ENCODE assay signal across 10 cellular contexts in genomic region chr18:3592864-3593263, GRCh38.
DNase-seq lines count a peak whose midpoint lies in the region; ATAC-seq, FAIRE-seq and TF ChIP-seq lines count a peak whose summit lies in the region.
"Had no signal": no experiment of that assay in that cellular context is flagged by ENCODE, and none has a peak within 500 bp of the region (broad histone marks: within the 10 kb centered on the region; RNA-seq: fewer than 3 reads in every experiment).

No MANE protein-coding gene starts in this region.

- peak overlapping the region in 1 of 2 experiments; percentile 93; a peak in 2 of 4 replicates for H3K9ac ChIP-seq in K562 (ENCODE audit: insufficient read depth in 1 of 2, low read depth in 2 of 2, low read length in 2 of 2)
- H3K9ac ChIP-seq in mesenchymal stem cell (ENCODE audit: low read length) = peak overlapping the region; percentile 97

- peak overlapping the region; percentile 80 to 97 for H3K4ac ChIP-seq in mesenchymal stem cell (ENCODE audit: low read depth in 1 of 2, low read length in 2 of 2)

- CTCF ChIA-PET in activated CD8-positive, alpha-beta memory T cell treated with anti-CD3 and anti-CD28 coated beads, Interleukin-2, amount 10 ng/mL, durations not matched to agents 7 days and 5 days (lab: Charles Lee) = interaction anchor here (0.7 to 5.0 kb wide), 5 partner anchors 72 to 310 kb away, joined by 3 to 61 read pairs (median 15); no protein-coding TSS in a partner anchor
- CTCF ChIA-PET in K562 (lab: Yijun Ruan, JAX; ENCODE audit: low intra/inter-chr PET ratio) = interaction anchor here (0.9 kb wide), 1 partner anchor 141 kb away, joined by 3 read pairs; no protein-coding TSS in a partner anchor

- peaks cover 36% of the 10 kb centered on the region for H3K4me1 Mint-ChIP-seq in activated CD8-positive, alpha-beta memory T cell treated with anti-CD3 and anti-CD28 coated beads, Interleukin-2, amount 10 ng/mL, durations not matched to agents 7 days and 5 days

- H3K4me3 Mint-ChIP-seq in activated CD8-positive, alpha-beta memory T cell treated with anti-CD3 and anti-CD28 coated beads, Interleukin-2, amount 10 ng/mL, durations not matched to agents 7 days and 5 days = peak overlapping the region; percentile 82

- H3K4me3 ChIP-seq in K562 (0 out of 2 replicates have a peak overlapping the region, but pooled peaks have one; percentile 42), mesenchymal stem cell (ENCODE audit: insufficient read depth in 1 of 2, low read depth in 1 of 2, low read length in 2 of 2) (no peak overlapping the region), thymus (ENCODE audit: low read length) (no peak overlapping the region)
- H3K4me3 ChIP-seq: HAP-1 had no signal

- WGBS in K562 (ENCODE audit: insufficient coverage, low coverage, missing lambda C conversion rate) = 42% methylated on average over 6 of the region's 6 CpGs
- WGBS in mesenchymal stem cell = 91% methylated on average over 1 of the region's 6 CpGs
- WGBS in thymus = 82% methylated on average over 6 of the region's 6 CpGs

- no peak for DNase-seq in activated CD8-positive, alpha-beta memory T cell treated with anti-CD3 and anti-CD28 coated beads, Interleukin-2, amount 10 ng/mL, durations not matched to agents 7 days and 5 days
- no peak for DNase-seq in activated CD8-positive, alpha-beta memory T cell treated with anti-CD3 and anti-CD28 coated beads, Interleukin-2, amount 50 U/mL, for 48 hours
- peak in 3 of 4 experiments; percentile 21 to 27 (median 22) for DNase-seq in K562 (ENCODE audit: extremely low read depth in 1 of 4, low spot score in 3 of 4)
- DNase-seq in mesenchymal stem cell = no peak
- no peak for DNase-seq in activated gamma-delta T cell (lab: John Stamatoyannopoulos, UW)
- DNase-seq in NCI-H2171 (lab: John Stamatoyannopoulos, UW) = no peak
- DNase-seq: retina had no signal

- H3K27ac ChIP-seq in K562 (ENCODE audit: extremely low read depth, low read depth, low read length) (peak overlapping the region; percentile 94), mesenchymal stem cell (ENCODE audit: low read length, poor library complexity, severe bottlenecking) (peak overlapping the region; percentile 92), thymus (ENCODE audit: low read depth) (peak overlapping the region; percentile 100)

- peak overlapping the region; percentile 33 for H2BK15ac ChIP-seq in mesenchymal stem cell (ENCODE audit: low read depth, poor library complexity, severe bottlenecking)

- BruUV-seq in K562 (replicated peaks; lab: Mats Ljungman, UMichigan) = no TSS peak

- H3K27me3 Mint-ChIP-seq in activated CD8-positive, alpha-beta memory T cell treated with anti-CD3 and anti-CD28 coated beads, Interleukin-2, amount 10 ng/mL, durations not matched to agents 7 days and 5 days = no peaks in the 10 kb centered on the region

- POLR2A ChIA-PET in K562 (lab: Yijun Ruan, JAX) = interaction anchor here (0.6 to 4.3 kb wide), 3 partner anchors 10 to 139 kb away, joined by 4 to 76 read pairs (median 44); no protein-coding TSS in a partner anchor

- H3K9me3 ChIP-seq in K562 (replicated peaks; ENCODE audit: control insufficient read depth, insufficient read depth, low read depth, low read length) (no peaks in the 10 kb centered on the region), mesenchymal stem cell (ENCODE audit: control insufficient read depth, low read length) (no peaks in the 10 kb centered on the region), thymus (ENCODE audit: control insufficient read depth) (no peaks in the 10 kb centered on the region)
- H3K9me3 ChIP-seq: HAP-1 had no signal

- H3K23ac ChIP-seq in mesenchymal stem cell (ENCODE audit: low read length in 2 of 2) = peak overlapping the region in 1 of 2 experiments; percentile 79

- peaks cover 3% of the 10 kb centered on the region; the same call in 2 of the 3 replicates for H3K36me3 ChIP-seq in K562 (ENCODE audit: control insufficient read depth, insufficient read depth, low read length)
- H3K36me3 ChIP-seq in mesenchymal stem cell (ENCODE audit: control insufficient read depth in 1 of 2, insufficient read depth in 2 of 2, low read depth in 1 of 2, low read length in 2 of 2) = peaks cover 3 to 15% of the 10 kb centered on the region in 2 experiments
- H3K36me3 ChIP-seq in thymus (ENCODE audit: control insufficient read depth, insufficient read depth) = no peaks in the 10 kb centered on the region
- H3K36me3 ChIP-seq: HAP-1 had no signal

- H3K4me2 ChIP-seq in K562 (ENCODE audit: insufficient read depth, low read length) = peak overlapping the region; percentile 91
- peak overlapping the region; percentile 62 for H3K4me2 ChIP-seq in mesenchymal stem cell (ENCODE audit: low read length, poor library complexity, severe bottlenecking)

- no peaks in the 10 kb centered on the region for H3K9me1 ChIP-seq in K562 (ENCODE audit: control insufficient read depth, insufficient read depth, low read length)

- intact Hi-C loops in K562 (cut with micrococcal nuclease) = no loop called here

- TF ChIP-seq CTCF in K562 (IDR thresholded peaks at IDR 0.05 in 2 of 3, conservative IDR thresholded peaks at IDR 0.05 in 1 of 3; ENCODE audit: insufficient read depth in 2 of 3, low read depth in 1 of 3, low read length in 3 of 3) = no peak

- H3K14ac ChIP-seq in mesenchymal stem cell (ENCODE audit: low read length in 2 of 2) = no peak overlapping the region

- no peak for TF ChIP-seq EP300 in K562 (IDR thresholded peaks at IDR 0.05; ENCODE audit: low read length)

- H3K79me2 ChIP-seq in K562 (ENCODE audit: control insufficient read depth, insufficient read depth, low read length) = peaks cover 34% of the 10 kb centered on the region

- H2BK120ac ChIP-seq in mesenchymal stem cell (ENCODE audit: low read depth, low read length) = peak overlapping the region; percentile 27

- peaks cover 19% of the 10 kb centered on the region for H3K36me3 Mint-ChIP-seq in activated CD8-positive, alpha-beta memory T cell treated with anti-CD3 and anti-CD28 coated beads, Interleukin-2, amount 10 ng/mL, durations not matched to agents 7 days and 5 days

- H3K18ac ChIP-seq in mesenchymal stem cell (ENCODE audit: low read depth in 1 of 2, low read length in 2 of 2) = peak overlapping the region; percentile 83 to 88

- no peaks in the 10 kb centered on the region for H4K20me1 ChIP-seq in K562 (replicated peaks; ENCODE audit: control insufficient read depth, insufficient read depth, low read length)

- peak overlapping the region; percentile 88 to 91 for H2BK12ac ChIP-seq in mesenchymal stem cell (ENCODE audit: low read length in 2 of 2)

- no peak for ATAC-seq in activated CD8-positive, alpha-beta memory T cell treated with anti-CD3 and anti-CD28 coated beads, Interleukin-2, amount 10 ng/mL, durations not matched to agents 7 days and 5 days
- ATAC-seq in K562 (no peak), GM18502 (IDR thresholded peaks at IDR 0.05; ENCODE audit: poor library complexity, unreplicated experiment) (no peak)

- H2AFZ ChIP-seq in K562 (ENCODE audit: low read depth, low read length) = peak overlapping the region; percentile 95
- no peak overlapping the region for H2AFZ ChIP-seq in mesenchymal stem cell (ENCODE audit: low read depth, low read length)

- H4K91ac ChIP-seq in mesenchymal stem cell (ENCODE audit: low read length) = peak overlapping the region; percentile 87

- H2AK5ac ChIP-seq in mesenchymal stem cell (ENCODE audit: low read length, severe bottlenecking) = peak overlapping the region; percentile 72

- no peak for TF ChIP-seq RAD21 in K562 (CRISPR knock-in tag; conservative IDR thresholded peaks at IDR 0.05 in 1 of 2, IDR thresholded peaks at IDR 0.05 in 1 of 2)

- H3K79me1 ChIP-seq in mesenchymal stem cell (replicated peaks; ENCODE audit: low read length, poor library complexity, severe bottlenecking) = peaks cover 14% of the 10 kb centered on the region

- H2BK5ac ChIP-seq in mesenchymal stem cell (ENCODE audit: low read depth, low read length, poor library complexity, severe bottlenecking) = peak overlapping the region; percentile 85

- H3K4me1 ChIP-seq in K562 (replicated peaks in 1 of 2; ENCODE audit: control insufficient read depth in 2 of 2, insufficient read depth in 2 of 2, low read length in 2 of 2) = peaks cover 33 to 49% of the 10 kb centered on the region in 2 experiments
- peaks cover 27% of the 10 kb centered on the region for H3K4me1 ChIP-seq in mesenchymal stem cell (ENCODE audit: control insufficient read depth, insufficient read depth, low read depth, low read length)
- peaks cover 35% of the 10 kb centered on the region for H3K4me1 ChIP-seq in thymus (ENCODE audit: control insufficient read depth, insufficient read depth, low read length)

- no peak overlapping the region for H4K8ac ChIP-seq in mesenchymal stem cell (ENCODE audit: low read length)

- FAIRE-seq in K562 (lab: Jason Lieb, UNC) = no peak

- no peaks in the 10 kb centered on the region for H3K9me3 Mint-ChIP-seq in activated CD8-positive, alpha-beta memory T cell treated with anti-CD3 and anti-CD28 coated beads, Interleukin-2, amount 10 ng/mL, durations not matched to agents 7 days and 5 days (ENCODE audit: low read depth)

- H3K27me3 ChIP-seq in K562 (ENCODE audit: control insufficient read depth in 2 of 2, insufficient read depth in 2 of 2, low read length in 2 of 2) (no peaks in the 10 kb centered on the region), mesenchymal stem cell (ENCODE audit: control insufficient read depth in 1 of 2, insufficient read depth in 1 of 2, low read length in 2 of 2) (no peaks in the 10 kb centered on the region), thymus (ENCODE audit: control insufficient read depth, insufficient read depth) (no peaks in the 10 kb centered on the region)

- H3K27ac Mint-ChIP-seq in activated CD8-positive, alpha-beta memory T cell treated with anti-CD3 and anti-CD28 coated beads, Interleukin-2, amount 10 ng/mL, durations not matched to agents 7 days and 5 days = peak overlapping the region; percentile 94

- TF ChIP-seq POLR2A in K562 (conservative IDR thresholded peaks at IDR 0.05) = no peak

- in situ Hi-C loops in K562 (cut with MboI) = no loop called here

TF ChIP-seq in K562, 482 proteins besides CTCF, POLR2A, EP300 and RAD21 (continues in another document):
- TF ChIP-seq ZNF57 (CRISPR knock-in tag; IDR thresholded peaks at IDR 0.05) (no peak), ZNF512 (tag; IDR thresholded peaks at IDR 0.05) (peak; percentile 94)

Comparison
In these comparisons a context has a peak if more than half of its experiments do, and no peak if none do; other contexts are left out.
1. DNase-seq: peak in K562 (3 of 4); none in activated CD8-positive, alpha-beta memory T cell treated with anti-CD3 and anti-CD28 coated beads, Interleukin-2, amount 10 ng/mL, durations not matched to agents 7 days and 5 days (single experiment), activated CD8-positive, alpha-beta memory T cell treated with anti-CD3 and anti-CD28 coated beads, Interleukin-2, amount 50 U/mL, for 48 hours (single experiment), mesenchymal stem cell (single experiment), activated gamma-delta T cell (single experiment) and NCI-H2171 (single experiment).
2. Peak in every context shown above with its lines, with median percentiles within 50 percentile points of each other: H3K27ac ChIP-seq.